In genomic region chr13:51148952-51149573, GRCh38 we compare ENCODE assay signal across 1 cellular context.
TF ChIP-seq lines count a peak whose summit lies in the region.

No MANE protein-coding gene starts in this region.

TF ChIP-seq in H1, 55 proteins besides CTCF, POLR2A, EP300 and RAD21:
- TF ChIP-seq CHD7 (IDR thresholded peaks at IDR 0.05; ENCODE audit: insufficient replicate concordance, low read length) (no peak), TEAD4 (IDR thresholded peaks at IDR 0.05; ENCODE audit: low read depth, low read length) (peak; percentile 77), JUN (IDR thresholded peaks at IDR 0.05; ENCODE audit: low read depth, low read length) (no peak), RBBP5 (IDR thresholded peaks at IDR 0.05; ENCODE audit: borderline replicate concordance, low read depth, low read length) (no peak), ASH2L (IDR thresholded peaks at IDR 0.05; ENCODE audit: low read length) (peak; percentile 2), PHF8 (conservative IDR thresholded peaks at IDR 0.05; ENCODE audit: low read depth, low read length) (0 out of 2 replicates have a peak, but pooled peaks have one; percentile 13), SIN3A (conservative IDR thresholded peaks at IDR 0.05 in 1 of 2, IDR thresholded peaks at IDR 0.05 in 1 of 2; ENCODE audit: low read depth in 1 of 2, low read length in 2 of 2) (0 out of 4 replicates have a peak, but pooled peaks of 1 of the 2 experiments have one; percentile 37)
